ENCODE assay signal across 11 cellular contexts in the genomic region with DNA sequence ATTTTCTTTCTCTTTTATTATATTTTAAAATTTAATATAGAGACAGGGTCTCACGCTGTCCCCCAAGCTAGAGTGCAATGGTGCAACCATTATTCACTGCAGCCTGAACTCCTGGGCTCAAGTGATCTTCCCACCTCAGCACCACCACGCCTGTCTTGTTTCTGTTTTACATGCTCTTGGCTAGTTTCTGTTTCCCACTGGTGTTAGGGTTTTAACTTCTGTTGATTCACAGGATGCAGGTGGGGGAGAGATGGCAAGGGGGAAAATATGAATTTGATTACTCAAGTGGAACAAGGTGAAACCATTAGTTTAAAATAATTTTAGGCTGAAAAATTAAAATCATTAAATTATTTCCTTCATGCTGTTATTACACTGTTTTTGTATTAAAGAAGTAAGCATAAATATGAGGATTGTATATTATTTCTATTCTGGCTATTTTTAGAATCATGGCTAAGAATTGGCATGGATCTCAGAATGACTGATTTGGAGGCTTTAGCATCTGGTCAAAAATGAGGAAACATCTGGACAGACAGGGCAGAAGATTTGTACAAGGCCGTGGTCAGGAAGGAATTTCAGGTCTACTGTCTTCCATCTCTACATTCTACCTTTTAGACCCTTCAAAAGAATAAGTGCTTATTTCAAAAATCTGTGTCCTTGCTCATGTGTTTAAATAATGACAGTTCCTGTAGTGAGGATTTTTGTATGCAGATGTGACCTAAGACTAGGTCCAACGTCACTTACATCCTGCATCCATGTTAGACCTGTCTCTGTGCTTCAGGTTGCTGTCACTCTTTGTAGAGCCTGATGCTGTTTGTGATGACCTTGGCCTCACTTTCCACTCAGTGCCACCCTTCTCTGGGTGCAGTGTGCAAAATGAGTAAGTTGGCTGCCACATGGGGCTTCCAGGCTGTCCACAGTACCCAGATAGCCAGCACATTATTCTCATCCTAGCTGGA. TPM values are rescaled to one million over a fixed set of nuclear protein-coding genes. Genes with fewer than 3 reads are reported as not detected.
DNase-seq lines count a peak whose midpoint lies in the region; ATAC-seq and TF ChIP-seq lines count a peak whose summit lies in the region.
"Had no signal": no experiment of that assay in that cellular context is flagged by ENCODE, and none has a peak within 500 bp of the region (broad histone marks: within the 10 kb centered on the region; RNA-seq: fewer than 3 reads in every experiment).

No MANE protein-coding gene starts in this region.

- peak; percentile 67 for ATAC-seq in stimulated activated naive CD8-positive, alpha-beta T cell treated with anti-CD3 and anti-CD28 coated beads, Interleukin-15, amount 100 ng/mL, for 72 hours
- no peak for ATAC-seq in stimulated activated naive CD8-positive, alpha-beta T cell treated with anti-CD3 and anti-CD28 coated beads, Interleukin-15, Interleukin-2, amounts not matched to agents 100 U/mL and 50 U/mL, for 24 hours
- ATAC-seq in HG02678 (IDR thresholded peaks at IDR 0.05; ENCODE audit: unreplicated experiment) (peak; percentile 52), T-helper 17 cell (no peak)
- ATAC-seq: activated CD4-positive, CD25-positive, alpha-beta regulatory T cell treated with anti-CD3 and anti-CD28 coated beads, Interleukin-2, amount 50 U/mL, for 24 hours had no signal

- no peaks in the 10 kb centered on the region for H3K9me3 ChIP-seq in T-helper 17 cell (ENCODE audit: control insufficient read depth, low read length, poor library complexity, severe bottlenecking)
- no peaks in the 10 kb centered on the region for H3K9me3 ChIP-seq in HAP-1
- H3K9me3 ChIP-seq: sigmoid colon had no signal

- peak overlapping the region; percentile 12; the same call in 1 of the 2 replicates for H3K27ac ChIP-seq in KMS-11
- H3K27ac ChIP-seq: sigmoid colon had no signal

- peaks cover 7% of the 10 kb centered on the region for H3K4me1 Mint-ChIP-seq in stimulated activated naive CD8-positive, alpha-beta T cell treated with anti-CD3 and anti-CD28 coated beads, Interleukin-15, amount 100 ng/mL, for 72 hours
- no peaks in the 10 kb centered on the region for H3K4me1 Mint-ChIP-seq in T-helper 17 cell

- H2AFZ ChIP-seq in KMS-11 (ENCODE audit: low read depth), result no peak overlapping the region

- H3K27me3 ChIP-seq in KMS-11 (ENCODE audit: insufficient read depth, low read depth) (no peaks in the 10 kb centered on the region), HAP-1 (ENCODE audit: low read depth) (no peaks in the 10 kb centered on the region)
- H3K27me3 ChIP-seq: sigmoid colon had no signal

- no peaks in the 10 kb centered on the region for H3K79me2 ChIP-seq in KMS-11 (ENCODE audit: insufficient read depth, low read depth)

- H3K9ac ChIP-seq in KMS-11, result no peak overlapping the region; the same call in 1 of the 2 replicates

- H3K36me3 ChIP-seq in KMS-11 (ENCODE audit: insufficient read depth) (no peaks in the 10 kb centered on the region), HAP-1 (replicated peaks) (peaks cover 7% of the 10 kb centered on the region; the same call in 1 of the 2 replicates)

- H3K27ac Mint-ChIP-seq in stimulated activated naive CD8-positive, alpha-beta T cell treated with anti-CD3 and anti-CD28 coated beads, Interleukin-15, amount 100 ng/mL, for 72 hours, result no peak overlapping the region
- H3K27ac Mint-ChIP-seq in T-helper 17 cell, result no peak overlapping the region

- no peak for DNase-seq in stimulated activated naive CD8-positive, alpha-beta T cell treated with anti-CD3 and anti-CD28 coated beads, Interleukin-15, amount 100 ng/mL, for 72 hours
- DNase-seq in stimulated activated naive CD8-positive, alpha-beta T cell treated with anti-CD3 and anti-CD28 coated beads, Interleukin-15, Interleukin-2, amounts not matched to agents 100 U/mL and 50 U/mL, for 24 hours, result no peak
- DNase-seq in T-helper 17 cell (no peak), NCI-H1436 (lab: John Stamatoyannopoulos, UW) (no peak), HAP-1 (ENCODE audit: low spot score in 2 of 2) (no peak)
- no peak for DNase-seq in stimulated activated CD4-positive, alpha-beta T cell treated with anti-CD3 and anti-CD28 coated beads, Interleukin-2, amount 100 ng/mL, for 48 hours
- DNase-seq: IMR-90, sigmoid colon had no signal

- no peak for TF ChIP-seq CTCF in KMS-11 (conservative IDR thresholded peaks at IDR 0.05; ENCODE audit: low read depth, low read length)

- H3K4me2 ChIP-seq in KMS-11, result peak overlapping the region; percentile 43

- H3K36me3 Mint-ChIP-seq in T-helper 17 cell (ENCODE audit: low read depth), result peaks cover 2% of the 10 kb centered on the region

- H3K4me1 ChIP-seq in KMS-11 (ENCODE audit: low read depth, poor library complexity, severe bottlenecking) (peaks cover 35% of the 10 kb centered on the region), HAP-1 (peaks cover 14% of the 10 kb centered on the region)

- H3K4me3 Mint-ChIP-seq in stimulated activated naive CD8-positive, alpha-beta T cell treated with anti-CD3 and anti-CD28 coated beads, Interleukin-15, amount 100 ng/mL, for 72 hours, result no peak overlapping the region
- H3K4me3 Mint-ChIP-seq in T-helper 17 cell, result no peak overlapping the region

- H4K20me1 ChIP-seq in KMS-11 (ENCODE audit: insufficient read depth), result no peaks in the 10 kb centered on the region

- H3K4me3 ChIP-seq in KMS-11 (IDR thresholded peaks at IDR 0.05; ENCODE audit: insufficient read depth, low read depth, low read length) (no peak overlapping the region), HAP-1 (no peak overlapping the region)
- H3K4me3 ChIP-seq: sigmoid colon had no signal

- H3K9me3 Mint-ChIP-seq in stimulated activated naive CD8-positive, alpha-beta T cell treated with anti-CD3 and anti-CD28 coated beads, Interleukin-15, amount 100 ng/mL, for 72 hours, result no peaks in the 10 kb centered on the region

- H3K27me3 Mint-ChIP-seq in stimulated activated naive CD8-positive, alpha-beta T cell treated with anti-CD3 and anti-CD28 coated beads, Interleukin-15, amount 100 ng/mL, for 72 hours, result no peaks in the 10 kb centered on the region
- no peaks in the 10 kb centered on the region for H3K27me3 Mint-ChIP-seq in T-helper 17 cell

- in situ Hi-C loops in HAP-1 (cut with MboI; ENCODE audit: low sequenced_read_pairs), result no loop called here

RNA-seq across cellular contexts. Expression of a gene that starts 54.9 kb away (rescaled TPM):
- total RNA-seq in T-helper 17 cell, result 10 to 100 TPM; 39.1 to 43.9 TPM

Comparison
In these comparisons a context has a peak if more than half of its experiments do, and no peak if none do; other contexts are left out.
1. ATAC-seq: peak in stimulated activated naive CD8-positive, alpha-beta T cell treated with anti-CD3 and anti-CD28 coated beads, Interleukin-15, amount 100 ng/mL, for 72 hours (single experiment) and HG02678 (single experiment); none in stimulated activated naive CD8-positive, alpha-beta T cell treated with anti-CD3 and anti-CD28 coated beads, Interleukin-15, Interleukin-2, amounts not matched to agents 100 U/mL and 50 U/mL, for 24 hours (single experiment) and T-helper 17 cell (single experiment).